In genomic region chr20:1900321-1900791, GRCh38 we compare ENCODE assay signal across 8 cellular contexts. TPM values are rescaled to one million over a fixed set of nuclear protein-coding genes. Genes with fewer than 3 reads are reported as not detected.
DNase-seq lines count a peak whose midpoint lies in the region; ATAC-seq and TF ChIP-seq lines count a peak whose summit lies in the region.

No MANE protein-coding gene starts in this region.

- peaks cover 25% of the 10 kb centered on the region for H3K4me1 Mint-ChIP-seq in type B pancreatic cell (ENCODE audit: unreplicated experiment)

- H3K36me3 ChIP-seq in right lobe of liver = peaks cover 0 to 10% (median 0%) of the 10 kb centered on the region in 4 donors

- WGBS in right lobe of liver (ENCODE audit: insufficient coverage, low coverage, low lambda C conversion rate, missing lambda C conversion rate) = 15% methylated on average over 6 of the region's 10 CpGs

- H3K27me3 Mint-ChIP-seq in type B pancreatic cell = peaks cover 21% of the 10 kb centered on the region

- H3K4me1 ChIP-seq in right lobe of liver = peaks cover 0 to 12% (median 1%) of the 10 kb centered on the region in 4 donors

- H3K4me3 Mint-ChIP-seq in type B pancreatic cell = no peak overlapping the region

- peak; percentile 70 for DNase-seq in AG08395 (ENCODE audit: low spot score)
- DNase-seq in GM20000 (ENCODE audit: low spot score) = peak; percentile 57
- DNase-seq in NCI-H748 treated with DMSO at 0.1 percent for 48 hours (lab: John Stamatoyannopoulos, UW) = peak; percentile 84
- peak; percentile 85 for DNase-seq in choroid plexus epithelial cell (ENCODE audit: low read depth)
- DNase-seq in right lobe of liver = no peak
- DNase-seq in type B pancreatic cell (ENCODE audit: extremely low spot score, unreplicated experiment) = no peak
- DNase-seq in stimulated activated CD4-positive, alpha-beta T cell treated with anti-CD3 and anti-CD28 coated beads, Interleukin-4, amount 100 ng/mL, for 24 hours = no peak

- no peaks in the 10 kb centered on the region for H3K9me3 ChIP-seq in right lobe of liver

- H3K27ac Mint-ChIP-seq in type B pancreatic cell = no peak overlapping the region

- TF ChIP-seq CTCF in GM20000 (IDR thresholded peaks at IDR 0.05; ENCODE audit: extremely low read depth, missing control alignments) (peak; percentile 42), choroid plexus epithelial cell (conservative IDR thresholded peaks at IDR 0.05; ENCODE audit: low read depth, low read length) (peak; percentile 81), right lobe of liver (IDR thresholded peaks at IDR 0.05) (peak; percentile 48 to 58 (median 53)), type B pancreatic cell (conservative IDR thresholded peaks at IDR 0.05) (peak; percentile 71)

- H3K36me3 Mint-ChIP-seq in type B pancreatic cell = no peaks in the 10 kb centered on the region

- intact Hi-C loops in right lobe of liver (cut with DNase I) = no loop called here

- no peaks in the 10 kb centered on the region for H3K27me3 ChIP-seq in right lobe of liver

- H3K4me3 ChIP-seq in choroid plexus epithelial cell (ENCODE audit: low read depth, low read length) (no peak overlapping the region), right lobe of liver (no peak overlapping the region)

- no peak overlapping the region for H3K27ac ChIP-seq in right lobe of liver

- ATAC-seq in right lobe of liver = peak; percentile 59 to 74 (median 65)
- ATAC-seq in GM21367 (IDR thresholded peaks at IDR 0.05; ENCODE audit: unreplicated experiment) = no peak

- TF ChIP-seq POLR2A in right lobe of liver (IDR thresholded peaks at IDR 0.05) = no peak

- H3K9me3 Mint-ChIP-seq in type B pancreatic cell = no peaks in the 10 kb centered on the region

RNA-seq across cellular contexts. Expression of gene SIRPA, which starts 5.1 kb away (rescaled TPM):
- 10 to 100 TPM; 26.8 to 42.7 (median 34.8) TPM for total RNA-seq in right lobe of liver
- 11.4 and 12.3 TPM in 2 replicates for total RNA-seq in type B pancreatic cell (ENCODE audit: low replicate concordance)

Comparison
In these comparisons a context has a peak if more than half of its experiments do, and no peak if none do; other contexts are left out.
1. DNase-seq: peak in AG08395 (single experiment), GM20000 (single experiment), NCI-H748 treated with DMSO at 0.1 percent for 48 hours (single experiment) and choroid plexus epithelial cell (single experiment); none in right lobe of liver (0 of 3), type B pancreatic cell (single experiment) and stimulated activated CD4-positive, alpha-beta T cell treated with anti-CD3 and anti-CD28 coated beads, Interleukin-4, amount 100 ng/mL, for 24 hours (single experiment).
2. Peak in every context shown above with its lines, with median percentiles within 50 percentile points of each other: CTCF ChIP-seq.